Comparison of ENCODE assay signal across 1 cellular context in genomic region chr13:98773921-98774320, GRCh38.
A peak's percentile ranks its signal among the peaks of the same experiment; 100 is the strongest.
TF ChIP-seq lines count a peak whose summit lies in the region.

No MANE protein-coding gene starts in this region.

TF ChIP-seq in HepG2, 621 proteins besides CTCF, POLR2A, EP300 and RAD21:
- TF ChIP-seq RARA (CRISPR knock-in tag; IDR thresholded peaks at IDR 0.05), result 0 out of 2 replicates have a peak, but pooled peaks have one; percentile 25
- peak; percentile 33; the same call in 1 of the 2 replicates for TF ChIP-seq GABPB1 (CRISPR knock-in tag; IDR thresholded peaks at IDR 0.05)
- no peak for TF ChIP-seq ZNF75D (CRISPR knock-in tag; IDR thresholded peaks at IDR 0.05; ENCODE audit: borderline replicate concordance)
- no peak for TF ChIP-seq SIN3B (IDR thresholded peaks at IDR 0.05; ENCODE audit: low read length)
